ENCODE assay signal across 14 cellular contexts in genomic region chr4:74969507-74970474, GRCh38. TPM values are rescaled to one million over a fixed set of nuclear protein-coding genes. Genes with fewer than 3 reads are reported as not detected.
DNase-seq lines count a peak whose midpoint lies in the region; ATAC-seq, FAIRE-seq and TF ChIP-seq lines count a peak whose summit lies in the region.
"Had no signal": no experiment of that assay in that cellular context is flagged by ENCODE, and none has a peak within 500 bp of the region (broad histone marks: within the 10 kb centered on the region; RNA-seq: fewer than 3 reads in every experiment).

No MANE protein-coding gene starts in this region.

- 0 out of 2 replicates have a peak overlapping the region, but pooled peaks have one; percentile 38 for H3K27ac ChIP-seq in GM12878 (ENCODE audit: control insufficient read depth, insufficient read depth)
- H3K27ac ChIP-seq in testis: no peak overlapping the region
- H3K27ac ChIP-seq in vagina: no peak overlapping the region
- H3K27ac ChIP-seq in osteoblast (ENCODE audit: low read depth, low read length): no peak overlapping the region
- H3K27ac ChIP-seq in naive thymus-derived CD4-positive, alpha-beta T cell (ENCODE audit: low read depth, low read length): no peak overlapping the region

- no peak overlapping the region for H3K27ac Mint-ChIP-seq in naive thymus-derived CD4-positive, alpha-beta T cell
- H3K27ac Mint-ChIP-seq: activated T-helper 1 cell treated with anti-CD3 and anti-CD28 coated beads, Interleukin-12 subunit alpha, Interleukin-12 subunit beta, Interleukin-2, Interleukin-4 antibody, amounts not matched to agents 30 ng/mL and 10 ng/mL and 1 ng/mL, durations not matched to agents 14 hours and 24 hours and 36 hours had no signal

- intact Hi-C loops in GM12878 (cut with micrococcal nuclease; ENCODE audit: unreplicated experiment): loop anchor here (2.0 kb wide), 2 partner anchors 37 to 67 kb away; partner anchors contain the start of gene PARM1
- intact Hi-C loops in testis (cut with DNase I; ENCODE audit: low total_unique reads): no loop called here
- intact Hi-C loops in vagina (cut with DNase I): no loop called here
- intact Hi-C loops in naive thymus-derived CD4-positive, alpha-beta T cell (cut with micrococcal nuclease): no loop called here

- H3K4me3 ChIP-seq in GM12878: no peak overlapping the region
- no peak overlapping the region for H3K4me3 ChIP-seq in testis
- no peak overlapping the region for H3K4me3 ChIP-seq in vagina
- H3K4me3 ChIP-seq in osteoblast (ENCODE audit: insufficient read depth, low read length): no peak overlapping the region
- H3K4me3 ChIP-seq in naive thymus-derived CD4-positive, alpha-beta T cell (ENCODE audit: low read length): no peak overlapping the region

- no peak for TF ChIP-seq RAD21 in GM12878 (IDR thresholded peaks at IDR 0.05; ENCODE audit: insufficient read depth, low read depth, low read length)

- H3K9me3 Mint-ChIP-seq in naive thymus-derived CD4-positive, alpha-beta T cell: peaks cover 0 to 14% (median 3%) of the 10 kb centered on the region in 11 donors
- H3K9me3 Mint-ChIP-seq: activated T-helper 1 cell treated with anti-CD3 and anti-CD28 coated beads, Interleukin-12 subunit alpha, Interleukin-12 subunit beta, Interleukin-2, Interleukin-4 antibody, amounts not matched to agents 30 ng/mL and 10 ng/mL and 1 ng/mL, durations not matched to agents 14 hours and 24 hours and 36 hours had no signal

- WGBS in GM12878 (ENCODE audit: insufficient coverage, insufficient replicate concordance, low lambda C conversion rate, missing lambda C conversion rate): 85% methylated on average over 9 of the region's 9 CpGs
- WGBS in testis, 2 donors: 74 to 85% methylated on average over 8 to 9 of the region's 9 CpGs

- peaks cover 23% of the 10 kb centered on the region for H3K4me1 ChIP-seq in GM12878 (ENCODE audit: control insufficient read depth, insufficient read depth, low read length)
- peaks cover 10% of the 10 kb centered on the region for H3K4me1 ChIP-seq in testis
- H3K4me1 ChIP-seq in vagina: peaks cover 13% of the 10 kb centered on the region
- H3K4me1 ChIP-seq in osteoblast (ENCODE audit: insufficient read depth, low read length): no peaks in the 10 kb centered on the region
- H3K4me1 ChIP-seq in naive thymus-derived CD4-positive, alpha-beta T cell (ENCODE audit: control insufficient read depth in 2 of 2, insufficient read depth in 2 of 2, low read length in 2 of 2): no peaks in the 10 kb centered on the region

- H3K36me3 ChIP-seq in GM12878 (ENCODE audit: control insufficient read depth in 2 of 2, insufficient read depth in 2 of 2, low read length in 1 of 2) (no peaks in the 10 kb centered on the region), testis (ENCODE audit: low read depth, missing control alignments) (no peaks in the 10 kb centered on the region), vagina (no peaks in the 10 kb centered on the region), osteoblast (ENCODE audit: insufficient read depth, low read length) (no peaks in the 10 kb centered on the region)
- no peaks in the 10 kb centered on the region for H3K36me3 ChIP-seq in naive thymus-derived CD4-positive, alpha-beta T cell (ENCODE audit: control insufficient read depth in 2 of 3, insufficient read depth in 3 of 3, low read length in 3 of 3)

- POLR2A ChIA-PET in GM12878 (lab: Charles Lee): interaction anchor here (0.8 kb wide), 1 partner anchor 24 kb away, joined by 3 read pairs; no protein-coding TSS in a partner anchor
- POLR2A ChIA-PET in naive thymus-derived CD4-positive, alpha-beta T cell (lab: Charles Lee): no interaction called here

- in situ Hi-C loops in GM12878 (cut with MboI): no loop called here

- H4K20me1 ChIP-seq in GM12878 (ENCODE audit: control insufficient read depth, insufficient read depth): no peaks in the 10 kb centered on the region
- H4K20me1 ChIP-seq in osteoblast (ENCODE audit: insufficient read depth, low read length): no peaks in the 10 kb centered on the region

- ATAC-seq in HG02759 (IDR thresholded peaks at IDR 0.05; ENCODE audit: unreplicated experiment): peak; percentile 9
- no peak for ATAC-seq in GM12878
- ATAC-seq in naive thymus-derived CD4-positive, alpha-beta T cell: no peak

- peaks cover 0 to 3% (median 0%) of the 10 kb centered on the region in 5 donors for H3K36me3 Mint-ChIP-seq in naive thymus-derived CD4-positive, alpha-beta T cell

- FAIRE-seq in GM12878 (lab: Jason Lieb, UNC): no peak

- TF ChIP-seq CTCF in GM12878 (IDR thresholded peaks at IDR 0.05 in 2 of 3, conservative IDR thresholded peaks at IDR 0.05 in 1 of 3; ENCODE audit: control insufficient read depth in 2 of 3, extremely low read depth in 1 of 3, insufficient read depth in 1 of 3, low read depth in 3 of 3, low read length in 3 of 3) (peak in 2 of 3 experiments; percentile 17 to 19; a peak in 1 of 6 replicates), testis (IDR thresholded peaks at IDR 0.05) (no peak), vagina (IDR thresholded peaks at IDR 0.05) (no peak), osteoblast (IDR thresholded peaks at IDR 0.05; ENCODE audit: extremely low read depth, low read depth, low read length) (no peak)

- DNase-seq in GM12878 (ENCODE audit: low read depth, low spot score) (no peak), iris pigment epithelial cell (ENCODE audit: low read depth) (peak; percentile 1), testis (peak; percentile 16), vagina (ENCODE audit: extremely low spot score in 2 of 2) (no peak), osteoblast (ENCODE audit: insufficient read length, low spot score, missing footprints) (no peak), middle frontal gyrus (ENCODE audit: extremely low spot score, low spot score) (no peak)
- no peak for DNase-seq in naive thymus-derived CD4-positive, alpha-beta T cell
- DNase-seq: activated CD4-positive, CD25-positive, alpha-beta regulatory T cell; Calu3; central memory CD4-positive, alpha-beta T cell; midbrain; NCI-H187 had no signal

- no peaks in the 10 kb centered on the region for H3K4me1 Mint-ChIP-seq in naive thymus-derived CD4-positive, alpha-beta T cell

- H3K9me3 ChIP-seq in GM12878 (replicated peaks; ENCODE audit: control insufficient read depth, insufficient read depth, low read length) (no peaks in the 10 kb centered on the region; the same call in 1 of the 3 replicates), testis (no peaks in the 10 kb centered on the region), vagina (no peaks in the 10 kb centered on the region), osteoblast (ENCODE audit: low read depth, low read length) (no peaks in the 10 kb centered on the region)
- H3K9me3 ChIP-seq in naive thymus-derived CD4-positive, alpha-beta T cell (ENCODE audit: control insufficient read depth in 2 of 3, low read length in 3 of 3): no peaks in the 10 kb centered on the region

- no peaks in the 10 kb centered on the region for H3K79me2 ChIP-seq in GM12878 (ENCODE audit: control insufficient read depth, insufficient read depth, low read length)
- no peaks in the 10 kb centered on the region for H3K79me2 ChIP-seq in osteoblast (ENCODE audit: insufficient read depth, low read length)

- no peak for TF ChIP-seq POLR2A in GM12878 (IDR thresholded peaks at IDR 0.05; ENCODE audit: low read depth, low read length)
- no peak for TF ChIP-seq POLR2A in testis (IDR thresholded peaks at IDR 0.05)
- no peak for TF ChIP-seq POLR2A in vagina (IDR thresholded peaks at IDR 0.05)

- H3K9ac ChIP-seq in GM12878 (ENCODE audit: control insufficient read depth, insufficient read depth, low read length): no peak overlapping the region; the same call in 1 of the 2 replicates

- H3K4me3 Mint-ChIP-seq in naive thymus-derived CD4-positive, alpha-beta T cell: no peak overlapping the region
- H3K4me3 Mint-ChIP-seq: activated T-helper 1 cell treated with anti-CD3 and anti-CD28 coated beads, Interleukin-12 subunit alpha, Interleukin-12 subunit beta, Interleukin-2, Interleukin-4 antibody, amounts not matched to agents 30 ng/mL and 10 ng/mL and 1 ng/mL, durations not matched to agents 14 hours and 24 hours and 36 hours had no signal

- BruUV-seq in GM12878 (replicated peaks; lab: Mats Ljungman, UMichigan): no TSS peak

- H3K27me3 ChIP-seq in GM12878 (replicated peaks in 1 of 2; ENCODE audit: control insufficient read depth in 2 of 2, insufficient read depth in 2 of 2, low read length in 1 of 2) (no peaks in the 10 kb centered on the region), testis (no peaks in the 10 kb centered on the region), vagina (no peaks in the 10 kb centered on the region), osteoblast (ENCODE audit: insufficient read depth, low read length) (no peaks in the 10 kb centered on the region)
- no peaks in the 10 kb centered on the region for H3K27me3 ChIP-seq in naive thymus-derived CD4-positive, alpha-beta T cell (ENCODE audit: control insufficient read depth in 2 of 2, insufficient read depth in 2 of 2, low read length in 2 of 2)

- SMC1A ChIA-PET in GM12878 (lab: Charles Lee; ENCODE audit: uncharacterized antibody, unreplicated experiment): interaction anchor here (0.7 to 1.4 kb wide), 12 partner anchors 8 to 120 kb away, joined by 3 to 6 read pairs (median 3); no protein-coding TSS in a partner anchor

- H3K27me3 Mint-ChIP-seq in naive thymus-derived CD4-positive, alpha-beta T cell: peaks cover 0 to 10% (median 4%) of the 10 kb centered on the region in 5 donors

- H2AFZ ChIP-seq in GM12878 (ENCODE audit: control insufficient read depth, low read depth, low read length) (no peak overlapping the region), osteoblast (ENCODE audit: low read length) (no peak overlapping the region)

- peak overlapping the region; percentile 68 for H3K4me2 ChIP-seq in GM12878 (ENCODE audit: control insufficient read depth, insufficient read depth)
- H3K4me2 ChIP-seq in osteoblast (ENCODE audit: insufficient read depth, low read length): no peak overlapping the region

- RAD21 ChIA-PET in GM12878 (lab: Charles Lee; ENCODE audit: unreplicated experiment): interaction anchor here (0.8 to 1.9 kb wide), 6 partner anchors 26 to 165 kb away, joined by 3 to 8 read pairs (median 4); no protein-coding TSS in a partner anchor

- CTCF ChIA-PET in GM12878 (lab: Yijun Ruan, JAX): interaction anchor here (0.8 to 2.5 kb wide), 5 partner anchors 16 to 39 kb away, joined by 3 to 10 read pairs (median 3); no protein-coding TSS in a partner anchor
- CTCF ChIA-PET in naive thymus-derived CD4-positive, alpha-beta T cell (lab: Charles Lee): no interaction called here

- no peak for TF ChIP-seq EP300 in GM12878 (IDR thresholded peaks at IDR 0.05; ENCODE audit: borderline replicate concordance in 1 of 2, control insufficient read depth in 1 of 2, low read depth in 2 of 2, low read length in 2 of 2)

RNA-seq across cellular contexts. Expression of gene PARM1, which starts 36.9 kb away (rescaled TPM):
- 13.5 and 16.1 TPM in 2 replicates for total RNA-seq in GM12878 (2013; cell fraction: nucleolus; rRNA removed)
- total RNA-seq in GM12878 (2014; rRNA removed): 56.2 and 59.2 TPM in 2 replicates
- total RNA-seq in GM12878 (2014; rRNA removed; fragmentation: Illumina TruSeq; extraction: Trizol): 41.4 and 42.2 TPM in 2 replicates
- 41.4 and 43.2 TPM in 2 replicates for total RNA-seq in GM12878 (2021)
- polyA plus RNA-seq in GM12878 (2011; ENCODE audit: low read depth): 7.1 TPM
- polyA plus RNA-seq in GM12878 (2011; rRNA removed): 27.0 and 30.3 TPM in 2 replicates
- 27.2 and 33.8 TPM in 2 replicates for polyA plus RNA-seq in GM12878 (2011; cell fraction: cytosol; rRNA removed)
- 28.6 and 28.9 TPM in 2 replicates for polyA plus RNA-seq in GM12878 (2011; cell fraction: nucleus; rRNA removed)
- 8.4 and 10.4 TPM in 2 replicates for polyA plus RNA-seq in GM12878 (2012)
- 54.2 and 57.1 TPM in 2 replicates for polyA plus RNA-seq in GM12878 (2014; fragmentation: Illumina TruSeq; extraction: Trizol)
- 10 to 100 TPM; 13.9 to 21.8 TPM for polyA plus RNA-seq in GM12878 (2014; fragmentation: Nextera tagmentation; extraction: Ambion mirVana)
- polyA plus RNA-seq in GM12878 (2014; rRNA removed): 25.5 and 26.0 TPM in 2 replicates
- polyA plus RNA-seq in GM12878 (2016; fragmentation: Nextera tagmentation; extraction: Ambion mirVana): 10 to 100 TPM; 41.1 to 41.5 TPM
- 25.0 and 26.2 TPM in 2 replicates for polyA minus RNA-seq in GM12878 (2011; rRNA and poly(A)+ RNA removed)
- 11.6 and 14.0 TPM in 2 replicates for polyA minus RNA-seq in GM12878 (2011; cell fraction: cytosol; rRNA and poly(A)+ RNA removed)
- polyA minus RNA-seq in GM12878 (2011; cell fraction: nucleus; rRNA and poly(A)+ RNA removed): 13.8 and 20.3 TPM in 2 replicates
- total RNA-seq in testis: 10 to 100 TPM; 40.1 to 40.5 TPM
- polyA plus RNA-seq in testis (ENCODE audit: insufficient read depth, low read depth, low replicate concordance): 29.0 TPM
- 26.3 TPM for total RNA-seq in vagina
- under 0.01 TPM in 1 of 2 replicates, not detected in the other for total RNA-seq in osteoblast
- total RNA-seq in naive thymus-derived CD4-positive, alpha-beta T cell: under 1 TPM in 2 of 5 experiments, not detected in 3; 0.48 to 0.91 TPM
- polyA plus RNA-seq in naive thymus-derived CD4-positive, alpha-beta T cell: under 1 TPM; 0.03 to 0.04 TPM
- total RNA-seq: activated T-helper 1 cell treated with anti-CD3 and anti-CD28 coated beads, Interleukin-12 subunit alpha, Interleukin-12 subunit beta, Interleukin-2, Interleukin-4 antibody, amounts not matched to agents 30 ng/mL and 10 ng/mL and 1 ng/mL, durations not matched to agents 14 hours and 24 hours and 36 hours had no signal

Comparison
In these comparisons a context has a peak if more than half of its experiments do, and no peak if none do; other contexts are left out.
1. DNase-seq: peak in iris pigment epithelial cell (single experiment) and testis (single experiment); none in GM12878 (single experiment), vagina (0 of 2), osteoblast (single experiment), middle frontal gyrus (single experiment) and naive thymus-derived CD4-positive, alpha-beta T cell (0 of 9).
2. CTCF ChIP-seq: peak in GM12878 (2 of 3); none in testis (0 of 3), vagina (0 of 3) and osteoblast (single experiment).
3. RNA of gene PARM1, which starts 36.9 kb away (total RNA-seq): 13.5 to 59.2 TPM in GM12878, 40.1 to 40.5 TPM in testis and 26.3 TPM in vagina (single experiment); 0.48 to 0.91 TPM in naive thymus-derived CD4-positive, alpha-beta T cell and under 0.01 TPM in osteoblast; every median in the first group is over 4 times any median in the second.